In genomic region chr15:79296583-79296982, GRCh38 we compare ENCODE assay signal across 1 cellular context.
TF ChIP-seq lines count a peak whose summit lies in the region.

No MANE protein-coding gene starts in this region.

TF ChIP-seq in H1, 55 proteins besides CTCF, POLR2A, EP300 and RAD21:
- TF ChIP-seq NANOG (IDR thresholded peaks at IDR 0.05; ENCODE audit: insufficient read depth, low read depth, low read length, poor library complexity, severe bottlenecking) (no peak), YY1 (IDR thresholded peaks at IDR 0.05; ENCODE audit: low read depth, low read length) (no peak), CHD2 (IDR thresholded peaks at IDR 0.05; ENCODE audit: low read length) (no peak), TCF12 (IDR thresholded peaks at IDR 0.05; ENCODE audit: low read depth, low read length) (no peak), SUZ12 (IDR thresholded peaks at IDR 0.05; ENCODE audit: low read length) (no peak), SP2 (IDR thresholded peaks at IDR 0.05; ENCODE audit: low read length) (peak; percentile 38; the same call in 1 of the 2 replicates), E2F6 (IDR thresholded peaks at IDR 0.05) (no peak), NRF1 (IDR thresholded peaks at IDR 0.05; ENCODE audit: low read depth, low read length) (no peak), BCL11A (IDR thresholded peaks at IDR 0.05; ENCODE audit: low read depth in 2 of 2, low read length in 2 of 2) (no peak)
